8 cellular contexts compared by ENCODE assay signal in genomic region chr12:24728366-24728765, GRCh38.
DNase-seq lines count a peak whose midpoint lies in the region; ATAC-seq and TF ChIP-seq lines count a peak whose summit lies in the region.

No MANE protein-coding gene starts in this region.

- H3K27ac Mint-ChIP-seq in type B pancreatic cell = no peak overlapping the region

- no peak overlapping the region for H3K9ac ChIP-seq in OCI-LY1 (ENCODE audit: low read length)

- H2AFZ ChIP-seq in OCI-LY1 (ENCODE audit: low read length) = no peak overlapping the region

- ATAC-seq in GM21723 (IDR thresholded peaks at IDR 0.05; ENCODE audit: unreplicated experiment) (peak; percentile 55), HG03439 (IDR thresholded peaks at IDR 0.05; ENCODE audit: unreplicated experiment) (no peak)

- H3K27ac ChIP-seq in OCI-LY1 (ENCODE audit: low read depth, low read length, poor library complexity, severe bottlenecking) = no peak overlapping the region

- no peak overlapping the region for H3K4me3 Mint-ChIP-seq in type B pancreatic cell

- DNase-seq in CD1c-positive myeloid dendritic cell (ENCODE audit: extremely low spot score) = peak; percentile 48
- peak; percentile 58 for DNase-seq in fibroblast of mammary gland (ENCODE audit: low read depth)
- no peak for DNase-seq in type B pancreatic cell (ENCODE audit: extremely low spot score, unreplicated experiment)
- no peak for DNase-seq in NCI-H748 treated with DMSO at 0.1 percent for 48 hours (lab: John Stamatoyannopoulos, UW)
- DNase-seq in midbrain (lab: John Stamatoyannopoulos, UW) = no peak

- H3K27me3 Mint-ChIP-seq in type B pancreatic cell = peaks cover 9% of the 10 kb centered on the region

- H3K9me3 ChIP-seq in OCI-LY1 (ENCODE audit: low read length) = no peaks in the 10 kb centered on the region

- H3F3A ChIP-seq in OCI-LY1 (ENCODE audit: insufficient read depth, low read length) = no peaks in the 10 kb centered on the region

- no peaks in the 10 kb centered on the region for H3K79me2 ChIP-seq in OCI-LY1 (ENCODE audit: insufficient read depth, low read length)

- H4K20me1 ChIP-seq in OCI-LY1 (ENCODE audit: insufficient read depth, low read length) = no peaks in the 10 kb centered on the region

- no peaks in the 10 kb centered on the region for H3K9me2 ChIP-seq in OCI-LY1 (ENCODE audit: low read depth, low read length)

- H3K36me3 ChIP-seq in OCI-LY1 (ENCODE audit: insufficient read depth, low read length) = no peaks in the 10 kb centered on the region

- H3K36me3 Mint-ChIP-seq in type B pancreatic cell = no peaks in the 10 kb centered on the region

- no peak overlapping the region for H3K4me2 ChIP-seq in OCI-LY1 (ENCODE audit: low read length)

- TF ChIP-seq CTCF in OCI-LY1 (IDR thresholded peaks at IDR 0.05; ENCODE audit: low read length) = peak; percentile 36
- peak; percentile 74 for TF ChIP-seq CTCF in fibroblast of mammary gland (conservative IDR thresholded peaks at IDR 0.05; ENCODE audit: control insufficient read depth, insufficient read depth, low read depth, low read length)
- peak; percentile 85 for TF ChIP-seq CTCF in type B pancreatic cell (conservative IDR thresholded peaks at IDR 0.05)

- H3K4me3 ChIP-seq in OCI-LY1 (ENCODE audit: low read depth, low read length, poor library complexity, severe bottlenecking) (no peak overlapping the region), fibroblast of mammary gland (ENCODE audit: control insufficient read depth, low read depth, low read length) (no peak overlapping the region)

- H3K9me3 Mint-ChIP-seq in type B pancreatic cell = no peaks in the 10 kb centered on the region

- H3K4me1 Mint-ChIP-seq in type B pancreatic cell (ENCODE audit: unreplicated experiment) = no peaks in the 10 kb centered on the region

- H3K27me3 ChIP-seq in OCI-LY1 (ENCODE audit: insufficient read depth, low read length) = no peaks in the 10 kb centered on the region

- no peaks in the 10 kb centered on the region for H3K4me1 ChIP-seq in OCI-LY1 (ENCODE audit: insufficient read depth, low read length, severe bottlenecking)

Comparison
In these comparisons a context has a peak if more than half of its experiments do, and no peak if none do; other contexts are left out.
1. DNase-seq: peak in CD1c-positive myeloid dendritic cell (single experiment) and fibroblast of mammary gland (single experiment); none in type B pancreatic cell (single experiment), NCI-H748 treated with DMSO at 0.1 percent for 48 hours (single experiment) and midbrain (single experiment).
2. Peak in every context shown above with its lines, with median percentiles within 50 percentile points of each other: CTCF ChIP-seq.